In the genomic region with DNA sequence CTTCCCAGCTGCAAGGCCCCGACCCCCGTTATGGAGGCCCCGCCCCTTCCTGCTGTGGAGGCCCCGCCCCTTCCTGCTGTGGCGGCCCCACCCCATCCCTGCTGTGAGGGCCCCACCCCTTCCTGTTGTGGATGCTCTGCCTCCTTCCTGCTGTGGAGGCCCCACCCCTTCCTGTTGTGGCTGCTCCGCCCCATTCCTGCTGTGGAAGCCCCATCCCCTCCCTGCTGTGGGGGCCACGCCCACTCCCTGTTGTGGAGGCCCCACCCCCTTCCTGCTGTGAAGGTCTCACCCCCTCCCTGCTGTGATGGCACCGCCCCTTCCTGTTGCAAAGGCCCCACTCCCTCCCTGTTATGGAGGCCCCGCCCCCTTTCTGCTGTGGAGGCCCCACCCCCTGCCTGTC, we compare ENCODE assay signal across 7 cellular contexts.
DNase-seq lines count a peak whose midpoint lies in the region; ATAC-seq and TF ChIP-seq lines count a peak whose summit lies in the region.

No MANE protein-coding gene starts in this region.

- CTCF ChIA-PET in HCT116 (lab: Charles Lee) = no interaction called here
- CTCF ChIA-PET in PC-9 (lab: Charles Lee) = no interaction called here

- H3K9ac ChIP-seq in HCT116 (ENCODE audit: low read length) = peak overlapping the region; percentile 56; the same call in 1 of the 2 replicates

- no peaks in the 10 kb centered on the region for H3F3A ChIP-seq in PC-9 (ENCODE audit: insufficient read depth, low read depth)

- intact Hi-C loops in HCT116 (cut with micrococcal nuclease) = no loop called here
- intact Hi-C loops in PC-9 (cut with micrococcal nuclease; ENCODE audit: unreplicated experiment) = no loop called here

- no peak for TF ChIP-seq POLR2A in HCT116 (IDR thresholded peaks at IDR 0.05; ENCODE audit: borderline replicate concordance, extremely low read depth, insufficient read depth, insufficient read length)

- H3K9me2 ChIP-seq in HCT116 (ENCODE audit: insufficient read depth) (no peaks in the 10 kb centered on the region), PC-9 (ENCODE audit: insufficient read depth) (no peaks in the 10 kb centered on the region)

- H4K20me1 ChIP-seq in HCT116 (ENCODE audit: insufficient read depth) (no peaks in the 10 kb centered on the region), PC-9 (ENCODE audit: insufficient read depth) (no peaks in the 10 kb centered on the region)

- H3K36me3 ChIP-seq in HCT116 (ENCODE audit: control insufficient read depth in 1 of 2, insufficient read depth in 2 of 2, low read length in 2 of 2) (no peaks in the 10 kb centered on the region), PC-9 (ENCODE audit: low read depth) (no peaks in the 10 kb centered on the region)

- BruUV-seq in HCT116 (replicated peaks; lab: Mats Ljungman, UMichigan) (no TSS peak), PC-9 (replicated peaks; lab: Mats Ljungman, UMichigan) (no TSS peak)

- H3K27me3 ChIP-seq in HCT116 (ENCODE audit: insufficient read depth, low read length) (no peaks in the 10 kb centered on the region), PC-9 (ENCODE audit: insufficient read depth, low read depth) (no peaks in the 10 kb centered on the region)

- H3K4me1 ChIP-seq in HCT116 (ENCODE audit: control insufficient read depth in 1 of 2, insufficient read depth in 2 of 2, low read length in 2 of 2) (peaks cover 4 to 20% of the 10 kb centered on the region in 2 experiments), PC-9 (replicated peaks; ENCODE audit: insufficient read depth) (no peaks in the 10 kb centered on the region)

- H2AFZ ChIP-seq in HCT116 (ENCODE audit: low read depth, low read length, poor library complexity, severe bottlenecking) = no peak overlapping the region
- no peak overlapping the region for H2AFZ ChIP-seq in PC-9

- peak overlapping the region; percentile 43; the same call in 1 of the 2 replicates for H3K27ac ChIP-seq in HCT116 (ENCODE audit: low read depth, low read length)
- H3K27ac ChIP-seq in PC-9 = no peak overlapping the region

- ATAC-seq in HCT116 (peak; percentile 95), HG03097 (IDR thresholded peaks at IDR 0.05; ENCODE audit: low FRiP score, unreplicated experiment) (no peak)

- H3K9me3 ChIP-seq in HCT116 (ENCODE audit: control insufficient read depth in 1 of 2, insufficient read depth in 1 of 2, low read depth in 1 of 2, low read length in 2 of 2) (no peaks in the 10 kb centered on the region), PC-9 (ENCODE audit: insufficient read depth, low read depth) (no peaks in the 10 kb centered on the region)

- H3K79me2 ChIP-seq in HCT116 (ENCODE audit: insufficient read depth, low read length) = no peaks in the 10 kb centered on the region
- H3K79me2 ChIP-seq in PC-9 (ENCODE audit: low read depth) = no peaks in the 10 kb centered on the region

- no peak for TF ChIP-seq RAD21 in HCT116 (IDR thresholded peaks at IDR 0.05; ENCODE audit: low read depth)

- H3K4me3 ChIP-seq in HCT116 (replicated peaks in 1 of 2; ENCODE audit: low read depth in 1 of 2, low read length in 2 of 2) (peak overlapping the region; percentile 48 to 63), PC-9 (no peak overlapping the region)

- peak; percentile 92 for DNase-seq in HCT116 (ENCODE audit: low read depth, low spot score)
- DNase-seq in PC-9 = peak; percentile 56 to 80
- DNase-seq in activated effector memory CD4-positive, alpha-beta T cell treated with anti-CD3 and anti-CD28 coated beads, Interleukin-2, amount 50 U/mL, for 16 hours = peak; percentile 73
- peak; percentile 7 for DNase-seq in stimulated activated CD4-positive, alpha-beta T cell treated with anti-CD3 and anti-CD28 coated beads, Interleukin-4, amount 100 ng/mL, for 1 hour
- no peak for DNase-seq in putamen (ENCODE audit: low spot score)
- no peak for DNase-seq in NCI-H345 treated with DMSO at 0.1 percent for 48 hours (lab: John Stamatoyannopoulos, UW; ENCODE audit: unreplicated experiment)

- TF ChIP-seq CTCF in HCT116 (IDR thresholded peaks at IDR 0.05 in 2 of 3, conservative IDR thresholded peaks at IDR 0.05 in 1 of 3; ENCODE audit: borderline replicate concordance in 1 of 3, insufficient read depth in 1 of 3, low read depth in 2 of 3, low read length in 2 of 3) (no peak), PC-9 (conservative IDR thresholded peaks at IDR 0.05) (no peak)

- POLR2A ChIA-PET in HCT116 (lab: Charles Lee) = no interaction called here
- POLR2A ChIA-PET in PC-9 (lab: Charles Lee; ENCODE audit: unreplicated experiment) = no interaction called here

- H3K4me2 ChIP-seq in HCT116 (ENCODE audit: low read length) (peak overlapping the region; percentile 83), PC-9 (peak overlapping the region; percentile 65; the same call in 1 of the 2 replicates)

- RAD21 ChIA-PET in HCT116 (lab: Charles Lee; ENCODE audit: low non-redundant PET in 1 of 2, low total read pairs in 2 of 2, uncharacterized antibody in 2 of 2, unreplicated experiment in 2 of 2) = no interaction called here

TF ChIP-seq in HCT116, 20 proteins besides CTCF, POLR2A, EP300 and RAD21:
- no peak for TF ChIP-seq SIN3A (IDR thresholded peaks at IDR 0.05; ENCODE audit: low read depth)
- TF ChIP-seq, protein P1, sequence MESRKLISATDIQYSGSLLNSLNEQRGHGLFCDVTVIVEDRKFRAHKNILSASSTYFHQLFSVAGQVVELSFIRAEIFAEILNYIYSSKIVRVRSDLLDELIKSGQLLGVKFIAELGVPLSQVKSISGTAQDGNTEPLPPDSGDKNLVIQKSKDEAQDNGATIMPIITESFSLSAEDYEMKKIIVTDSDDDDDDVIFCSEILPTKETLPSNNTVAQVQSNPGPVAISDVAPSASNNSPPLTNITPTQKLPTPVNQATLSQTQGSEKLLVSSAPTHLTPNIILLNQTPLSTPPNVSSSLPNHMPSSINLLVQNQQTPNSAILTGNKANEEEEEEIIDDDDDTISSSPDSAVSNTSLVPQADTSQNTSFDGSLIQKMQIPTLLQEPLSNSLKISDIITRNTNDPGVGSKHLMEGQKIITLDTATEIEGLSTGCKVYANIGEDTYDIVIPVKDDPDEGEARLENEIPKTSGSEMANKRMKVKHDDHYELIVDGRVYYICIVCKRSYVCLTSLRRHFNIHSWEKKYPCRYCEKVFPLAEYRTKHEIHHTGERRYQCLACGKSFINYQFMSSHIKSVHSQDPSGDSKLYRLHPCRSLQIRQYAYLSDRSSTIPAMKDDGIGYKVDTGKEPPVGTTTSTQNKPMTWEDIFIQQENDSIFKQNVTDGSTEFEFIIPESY (IDR thresholded peaks at IDR 0.05; ENCODE audit: extremely low read depth, insufficient replicate concordance, low read length) = no peak
- no peak for TF ChIP-seq POLR2AphosphoS5 (IDR thresholded peaks at IDR 0.05; ENCODE audit: low read depth, low read length)
- TF ChIP-seq SP1 (IDR thresholded peaks at IDR 0.05; ENCODE audit: low read depth) = peak; percentile 74
- TF ChIP-seq TCF7L2 (IDR thresholded peaks at IDR 0.05; ENCODE audit: borderline replicate concordance, extremely low read depth, insufficient read depth, insufficient read length) = no peak
- TF ChIP-seq CEBPB (IDR thresholded peaks at IDR 0.05; ENCODE audit: low read depth) = no peak

Comparison
In these comparisons a context has a peak if more than half of its experiments do, and no peak if none do; other contexts are left out.
1. DNase-seq: peak in HCT116 (single experiment), PC-9 (2 of 2), activated effector memory CD4-positive, alpha-beta T cell treated with anti-CD3 and anti-CD28 coated beads, Interleukin-2, amount 50 U/mL, for 16 hours (single experiment) and stimulated activated CD4-positive, alpha-beta T cell treated with anti-CD3 and anti-CD28 coated beads, Interleukin-4, amount 100 ng/mL, for 1 hour (single experiment); none in putamen (single experiment) and NCI-H345 treated with DMSO at 0.1 percent for 48 hours (single experiment).